In the genomic region with DNA sequence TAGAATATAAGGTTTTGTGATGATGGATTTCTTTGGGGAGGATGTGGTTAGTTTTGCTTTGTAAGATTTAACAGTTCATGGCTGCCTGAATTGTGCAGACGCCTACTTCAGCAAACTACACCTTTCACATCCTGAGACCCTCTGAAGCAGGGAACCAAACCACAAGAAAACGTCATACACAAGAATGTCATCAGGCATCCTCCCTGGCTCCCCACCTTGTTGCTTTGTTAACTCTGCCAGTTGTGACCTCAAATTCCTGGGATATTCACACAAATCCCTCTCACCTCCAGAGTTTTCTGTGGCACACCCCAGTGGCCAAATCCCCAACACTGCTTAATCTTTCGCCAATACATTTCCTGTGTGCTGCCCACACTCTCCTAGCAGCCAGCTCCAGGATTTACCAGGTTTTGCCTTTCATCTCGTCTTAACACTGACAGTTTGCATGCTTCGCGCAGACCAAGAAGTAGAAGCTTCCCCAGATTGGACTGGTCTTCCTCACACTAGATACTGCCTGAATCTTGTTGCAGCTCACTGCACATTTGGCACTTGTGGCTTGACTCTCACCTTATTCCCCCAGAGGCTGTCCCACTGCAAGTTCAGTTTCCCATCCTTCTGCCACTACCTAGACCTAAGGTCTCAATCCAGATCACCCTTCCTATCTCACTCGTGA, we compare ENCODE assay signal across 14 cellular contexts.
DNase-seq lines count a peak whose midpoint lies in the region; ATAC-seq lines count a peak whose summit lies in the region.
"Had no signal": no experiment of that assay in that cellular context is flagged by ENCODE, and none has a peak within 500 bp of the region (broad histone marks: within the 10 kb centered on the region; RNA-seq: fewer than 3 reads in every experiment).

No MANE protein-coding gene starts in this region.

- peaks cover 2% of the 10 kb centered on the region for H3K27me3 Mint-ChIP-seq in activated naive CD4-positive, alpha-beta T cell treated with anti-CD3 and anti-CD28 coated beads, Interleukin-2, amount 50 U/mL, for 24 hours
- peaks cover 4% of the 10 kb centered on the region for H3K27me3 Mint-ChIP-seq in central memory CD8-positive, alpha-beta T cell

- peaks cover 3% of the 10 kb centered on the region for H3K36me3 Mint-ChIP-seq in activated naive CD4-positive, alpha-beta T cell treated with anti-CD3 and anti-CD28 coated beads, Interleukin-2, amount 50 U/mL, for 24 hours
- H3K36me3 Mint-ChIP-seq in central memory CD8-positive, alpha-beta T cell (ENCODE audit: insufficient read depth) = no peaks in the 10 kb centered on the region

- peak overlapping the region; percentile 38 for H3K4me3 Mint-ChIP-seq in activated naive CD4-positive, alpha-beta T cell treated with anti-CD3 and anti-CD28 coated beads, Interleukin-2, amount 50 U/mL, for 24 hours
- H3K4me3 Mint-ChIP-seq in central memory CD8-positive, alpha-beta T cell = peak overlapping the region; percentile 34

- no peak for DNase-seq in activated naive CD4-positive, alpha-beta T cell (lab: John Stamatoyannopoulos, UW)
- peak; percentile 7 for DNase-seq in NK-92 (lab: John Stamatoyannopoulos, UW; ENCODE audit: unreplicated experiment)
- DNase-seq in central memory CD8-positive, alpha-beta T cell (ENCODE audit: low spot score in 2 of 2) = peak in 1 of 2 donors; percentile 13
- DNase-seq in DMS153 (lab: John Stamatoyannopoulos, UW) = no peak
- no peak for DNase-seq in NCI-H2081 treated with DMSO at 0.1 percent for 48 hours (lab: John Stamatoyannopoulos, UW)
- DNase-seq: hypothalamus; KBM-7; NCI-H146; ovary; Right ventricle myocardium superior; stimulated activated CD4-positive, alpha-beta T cell treated with anti-CD3 and anti-CD28 coated beads, Interleukin-15, amount 100 ng/mL, for 24 hours had no signal

- no peak overlapping the region for H3K27ac Mint-ChIP-seq in activated naive CD4-positive, alpha-beta T cell treated with anti-CD3 and anti-CD28 coated beads, Interleukin-2, amount 50 U/mL, for 24 hours
- peak overlapping the region; percentile 62 for H3K27ac Mint-ChIP-seq in central memory CD8-positive, alpha-beta T cell (ENCODE audit: low read depth)

- H3K4me1 Mint-ChIP-seq in activated naive CD4-positive, alpha-beta T cell treated with anti-CD3 and anti-CD28 coated beads, Interleukin-2, amount 50 U/mL, for 24 hours = peaks cover 17% of the 10 kb centered on the region
- H3K4me1 Mint-ChIP-seq in central memory CD8-positive, alpha-beta T cell = peaks cover 18% of the 10 kb centered on the region

- peak; percentile 91 for ATAC-seq in central memory CD8-positive, alpha-beta T cell (replicated peaks; ENCODE audit: extremely low read depth, poor library complexity, severe bottlenecking)
- ATAC-seq in GM21360 (IDR thresholded peaks at IDR 0.05; ENCODE audit: unreplicated experiment) (no peak), GM21381 (IDR thresholded peaks at IDR 0.05; ENCODE audit: unreplicated experiment) (no peak)

- H3K9me3 Mint-ChIP-seq in activated naive CD4-positive, alpha-beta T cell treated with anti-CD3 and anti-CD28 coated beads, Interleukin-2, amount 50 U/mL, for 24 hours = peaks cover 5% of the 10 kb centered on the region
- H3K9me3 Mint-ChIP-seq in central memory CD8-positive, alpha-beta T cell = no peaks in the 10 kb centered on the region
